ENCODE assay signal across 1 cellular context in the genomic region with DNA sequence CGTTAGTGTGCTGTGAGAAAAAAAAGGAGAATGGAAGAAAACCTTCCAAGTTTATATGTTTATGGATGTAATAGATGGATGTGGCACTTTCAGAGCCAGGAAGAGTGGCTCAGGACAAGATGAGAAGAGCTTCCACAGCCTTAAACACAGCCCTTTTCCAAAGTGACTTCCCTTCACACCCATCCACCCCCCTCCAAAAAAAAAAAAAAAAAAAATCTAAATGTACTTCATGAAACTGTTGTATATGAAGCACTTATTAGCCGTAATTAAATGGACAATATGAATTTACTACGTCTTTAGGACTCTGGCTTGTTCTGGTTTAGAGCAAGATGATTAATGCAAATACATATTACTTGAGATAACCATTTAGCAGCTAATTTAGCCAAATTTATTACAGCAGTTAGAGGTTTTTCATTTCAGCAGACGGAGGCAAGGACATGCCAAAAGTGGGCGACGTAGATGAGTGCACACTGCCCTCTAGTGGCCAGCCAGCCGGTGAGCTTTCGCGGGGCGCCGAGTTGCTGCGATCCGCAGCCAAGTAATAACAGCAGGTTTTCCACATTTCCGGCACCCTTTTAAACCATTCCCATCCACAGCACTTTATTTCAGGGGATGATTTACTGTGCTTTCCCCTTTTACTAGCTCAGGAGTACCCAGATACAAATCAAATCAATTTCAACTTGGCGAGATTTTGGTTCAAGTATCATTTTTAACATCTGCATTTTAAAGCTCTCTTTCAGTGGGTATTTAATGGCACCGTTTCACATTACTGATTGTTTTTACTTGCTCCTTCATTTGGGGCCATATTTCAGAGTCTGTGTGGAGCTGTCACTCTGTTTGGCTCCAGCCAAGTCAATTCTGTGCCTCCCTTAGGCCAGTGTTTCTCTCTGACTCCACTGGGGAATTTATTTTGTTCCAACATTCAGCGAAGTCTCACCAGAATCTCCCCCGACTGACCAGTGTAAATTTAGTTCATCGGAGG.
TF ChIP-seq lines count a peak whose summit lies in the region.

No MANE protein-coding gene starts in this region.

TF ChIP-seq in IMR-90, 13 proteins besides CTCF, POLR2A, EP300 and RAD21:
- TF ChIP-seq NFE2L2 (IDR thresholded peaks at IDR 0.05; ENCODE audit: low read depth, low read length) = no peak
- TF ChIP-seq SMC3 (IDR thresholded peaks at IDR 0.05; ENCODE audit: low read depth, low read length) = peak; percentile 68
TF ChIP-seq in IMR-90: peak in this region for 1.
